23 cellular contexts compared by ENCODE assay signal in genomic region chr7:27889800-27890199, GRCh38.
"Had no signal": no experiment of that assay in that cellular context is flagged by ENCODE, and none has a peak within 500 bp of the region (broad histone marks: within the 10 kb centered on the region; RNA-seq: fewer than 3 reads in every experiment).

No MANE protein-coding gene starts in this region.

- H3K36me3 Mint-ChIP-seq: activated CD8-positive, alpha-beta memory T cell treated with anti-CD3 and anti-CD28 coated beads, Interleukin-2, amount 10 ng/mL, durations not matched to agents 7 days and 5 days had no signal

- H3K27ac Mint-ChIP-seq: activated B cell treated with CpG ODN at 0.5 μM for 24 hours; activated CD8-positive, alpha-beta T cell treated with anti-CD3 and anti-CD28 coated beads, Interleukin-2, amount 10 ng/mL, durations not matched to agents 7 days and 5 days; activated naive CD4-positive, alpha-beta T cell treated with anti-CD3 and anti-CD28 coated beads, Interleukin-2, amount 50 U/mL, for 72 hours; activated T-cell treated with anti-CD3 and anti-CD28 coated beads, Interleukin-2, amount 50 U/mL, for 72 hours; dendritic cell treated with granulocyte-macrophage colony-stimulating factor and Interleukin-4, amounts not matched to agents 40 ng/mL and 50 ng/mL, for 4 days; endodermal cell; nephron had no signal

- H3K4me3 Mint-ChIP-seq: activated B cell treated with CpG ODN at 0.5 μM for 24 hours; activated CD8-positive, alpha-beta memory T cell treated with anti-CD3 and anti-CD28 coated beads, Interleukin-2, amount 10 ng/mL, durations not matched to agents 7 days and 5 days; activated CD8-positive, alpha-beta T cell treated with anti-CD3 and anti-CD28 coated beads, Interleukin-2, amount 10 ng/mL, durations not matched to agents 7 days and 5 days; activated T-cell treated with anti-CD3 and anti-CD28 coated beads, Interleukin-2, amount 50 U/mL, for 72 hours; central memory CD8-positive, alpha-beta T cell; dendritic cell treated with granulocyte-macrophage colony-stimulating factor and Interleukin-4, amounts not matched to agents 40 ng/mL and 50 ng/mL, for 4 days; endodermal cell; nephron had no signal

- H3K27ac ChIP-seq: breast epithelium, esophagus muscularis mucosa, foreskin keratinocyte, left lung, lower lobe of right lung, suprapubic skin, tibial artery had no signal

- H3K9me3 Mint-ChIP-seq: activated naive CD4-positive, alpha-beta T cell treated with anti-CD3 and anti-CD28 coated beads, Interleukin-2, amount 50 U/mL, for 72 hours; central memory CD8-positive, alpha-beta T cell; dendritic cell treated with granulocyte-macrophage colony-stimulating factor and Interleukin-4, amounts not matched to agents 40 ng/mL and 50 ng/mL, for 4 days; nephron had no signal

- DNase-seq: activated B cell treated with CpG ODN at 0.5 μM for 24 hours; activated CD4-positive, alpha-beta T cell treated with anti-CD3 and anti-CD28 coated beads, Interleukin-2, amount 50 U/mL, for 1 hour; activated CD8-positive, alpha-beta memory T cell treated with anti-CD3 and anti-CD28 coated beads, Interleukin-2, amount 10 ng/mL, durations not matched to agents 7 days and 5 days; activated CD8-positive, alpha-beta T cell treated with anti-CD3 and anti-CD28 coated beads, Interleukin-2, amount 10 ng/mL, durations not matched to agents 7 days and 5 days; activated naive CD4-positive, alpha-beta T cell; activated T-cell treated with anti-CD3 and anti-CD28 coated beads, Interleukin-2, amount 50 U/mL, for 72 hours; endodermal cell; foreskin keratinocyte; left lung; lower lobe of right lung; mesendoderm; posterior cingulate gyrus; right cardiac atrium; stimulated activated naive CD4-positive, alpha-beta T cell; tibial artery had no signal

- H3K27me3 Mint-ChIP-seq: activated B cell treated with CpG ODN at 0.5 μM for 24 hours; central memory CD8-positive, alpha-beta T cell; dendritic cell treated with granulocyte-macrophage colony-stimulating factor and Interleukin-4, amounts not matched to agents 40 ng/mL and 50 ng/mL, for 4 days had no signal

- H3K4me3 ChIP-seq: breast epithelium, esophagus muscularis mucosa, left lung, lower lobe of right lung, suprapubic skin, tibial artery had no signal

- ATAC-seq: activated CD8-positive, alpha-beta T cell treated with anti-CD3 and anti-CD28 coated beads, Interleukin-2, amount 10 ng/mL, durations not matched to agents 7 days and 5 days; foreskin keratinocyte; left lung; lower lobe of right lung; right cardiac atrium had no signal

- H3K9me3 ChIP-seq: breast epithelium, esophagus muscularis mucosa, left lung, lower lobe of right lung, suprapubic skin, tibial artery had no signal

- H3K4me1 Mint-ChIP-seq: activated B cell treated with CpG ODN at 0.5 μM for 24 hours, endodermal cell, nephron had no signal

- FAIRE-seq: islet of Langerhans had no signal

- H3K36me3 ChIP-seq: breast epithelium had no signal

- H3K4me1 ChIP-seq: breast epithelium, foreskin keratinocyte, left lung, suprapubic skin, tibial artery had no signal

- H3K27me3 ChIP-seq: breast epithelium, esophagus muscularis mucosa, foreskin keratinocyte, left lung, suprapubic skin, tibial artery had no signal
